Comparison of ENCODE assay signal across 1 cellular context in the genomic region with DNA sequence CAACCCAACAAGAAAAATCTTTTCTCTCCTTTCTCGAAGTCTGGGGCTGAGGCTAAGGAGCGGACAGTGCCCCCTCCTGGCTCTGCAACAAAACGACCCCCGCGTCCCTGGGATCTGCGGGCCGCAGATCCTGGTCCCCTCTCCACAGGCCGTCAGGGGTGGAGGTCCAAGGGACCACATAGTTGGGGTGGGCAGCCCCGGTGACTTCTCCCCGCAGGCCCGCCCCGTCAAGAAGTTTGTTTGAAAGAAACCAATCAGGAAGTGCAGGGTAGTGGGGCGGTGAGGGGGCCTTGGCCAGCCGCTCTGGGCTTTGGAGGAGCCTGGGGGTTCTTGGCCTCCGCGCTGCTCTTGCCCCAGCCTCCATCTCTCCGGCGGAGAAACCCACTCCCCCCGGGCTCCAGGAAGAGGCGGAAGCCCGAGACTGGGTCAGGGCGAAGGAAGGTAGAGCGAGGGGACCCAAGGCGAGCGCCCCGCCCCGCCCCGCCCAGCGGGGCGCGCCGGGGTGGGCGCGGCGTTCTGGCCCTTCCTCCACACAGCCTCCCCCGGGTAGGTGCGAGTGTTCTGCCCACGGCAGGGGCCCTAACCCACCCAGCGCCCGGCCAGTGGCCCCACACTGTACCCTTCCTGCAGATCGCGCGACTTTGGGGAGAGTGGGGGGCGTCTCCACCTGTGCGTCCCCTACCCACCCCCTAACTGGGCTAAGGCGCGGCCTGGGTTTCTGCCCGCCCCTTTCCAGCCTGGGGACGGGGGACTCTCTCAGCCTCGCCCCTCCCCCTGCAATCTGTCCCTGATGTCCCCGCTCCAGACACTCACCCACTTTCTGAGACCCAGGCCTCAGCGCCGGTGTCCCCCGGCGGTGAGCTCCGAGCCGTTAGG.
TF ChIP-seq lines count a peak whose summit lies in the region.

No MANE protein-coding gene starts in this region.

TF ChIP-seq in GM23338, 12 proteins besides CTCF, POLR2A, EP300 and RAD21:
- TF ChIP-seq, protein P1, sequence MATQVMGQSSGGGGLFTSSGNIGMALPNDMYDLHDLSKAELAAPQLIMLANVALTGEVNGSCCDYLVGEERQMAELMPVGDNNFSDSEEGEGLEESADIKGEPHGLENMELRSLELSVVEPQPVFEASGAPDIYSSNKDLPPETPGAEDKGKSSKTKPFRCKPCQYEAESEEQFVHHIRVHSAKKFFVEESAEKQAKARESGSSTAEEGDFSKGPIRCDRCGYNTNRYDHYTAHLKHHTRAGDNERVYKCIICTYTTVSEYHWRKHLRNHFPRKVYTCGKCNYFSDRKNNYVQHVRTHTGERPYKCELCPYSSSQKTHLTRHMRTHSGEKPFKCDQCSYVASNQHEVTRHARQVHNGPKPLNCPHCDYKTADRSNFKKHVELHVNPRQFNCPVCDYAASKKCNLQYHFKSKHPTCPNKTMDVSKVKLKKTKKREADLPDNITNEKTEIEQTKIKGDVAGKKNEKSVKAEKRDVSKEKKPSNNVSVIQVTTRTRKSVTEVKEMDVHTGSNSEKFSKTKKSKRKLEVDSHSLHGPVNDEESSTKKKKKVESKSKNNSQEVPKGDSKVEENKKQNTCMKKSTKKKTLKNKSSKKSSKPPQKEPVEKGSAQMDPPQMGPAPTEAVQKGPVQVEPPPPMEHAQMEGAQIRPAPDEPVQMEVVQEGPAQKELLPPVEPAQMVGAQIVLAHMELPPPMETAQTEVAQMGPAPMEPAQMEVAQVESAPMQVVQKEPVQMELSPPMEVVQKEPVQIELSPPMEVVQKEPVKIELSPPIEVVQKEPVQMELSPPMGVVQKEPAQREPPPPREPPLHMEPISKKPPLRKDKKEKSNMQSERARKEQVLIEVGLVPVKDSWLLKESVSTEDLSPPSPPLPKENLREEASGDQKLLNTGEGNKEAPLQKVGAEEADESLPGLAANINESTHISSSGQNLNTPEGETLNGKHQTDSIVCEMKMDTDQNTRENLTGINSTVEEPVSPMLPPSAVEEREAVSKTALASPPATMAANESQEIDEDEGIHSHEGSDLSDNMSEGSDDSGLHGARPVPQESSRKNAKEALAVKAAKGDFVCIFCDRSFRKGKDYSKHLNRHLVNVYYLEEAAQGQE (IDR thresholded peaks at IDR 0.05; ENCODE audit: unreplicated experiment): no peak
- TF ChIP-seq EZH2phosphoT487 (IDR thresholded peaks at IDR 0.05; ENCODE audit: unreplicated experiment) (no peak), ZNF114 (CRISPR knock-in tag; IDR thresholded peaks at IDR 0.05) (no peak), POLR2AphosphoS5 (IDR thresholded peaks at IDR 0.05; ENCODE audit: low read depth) (peak; percentile 44; the same call in 1 of the 2 replicates), ZNF331 (CRISPR knock-in tag; IDR thresholded peaks at IDR 0.05; ENCODE audit: low read depth) (no peak)
- TF ChIP-seq, protein P2, sequence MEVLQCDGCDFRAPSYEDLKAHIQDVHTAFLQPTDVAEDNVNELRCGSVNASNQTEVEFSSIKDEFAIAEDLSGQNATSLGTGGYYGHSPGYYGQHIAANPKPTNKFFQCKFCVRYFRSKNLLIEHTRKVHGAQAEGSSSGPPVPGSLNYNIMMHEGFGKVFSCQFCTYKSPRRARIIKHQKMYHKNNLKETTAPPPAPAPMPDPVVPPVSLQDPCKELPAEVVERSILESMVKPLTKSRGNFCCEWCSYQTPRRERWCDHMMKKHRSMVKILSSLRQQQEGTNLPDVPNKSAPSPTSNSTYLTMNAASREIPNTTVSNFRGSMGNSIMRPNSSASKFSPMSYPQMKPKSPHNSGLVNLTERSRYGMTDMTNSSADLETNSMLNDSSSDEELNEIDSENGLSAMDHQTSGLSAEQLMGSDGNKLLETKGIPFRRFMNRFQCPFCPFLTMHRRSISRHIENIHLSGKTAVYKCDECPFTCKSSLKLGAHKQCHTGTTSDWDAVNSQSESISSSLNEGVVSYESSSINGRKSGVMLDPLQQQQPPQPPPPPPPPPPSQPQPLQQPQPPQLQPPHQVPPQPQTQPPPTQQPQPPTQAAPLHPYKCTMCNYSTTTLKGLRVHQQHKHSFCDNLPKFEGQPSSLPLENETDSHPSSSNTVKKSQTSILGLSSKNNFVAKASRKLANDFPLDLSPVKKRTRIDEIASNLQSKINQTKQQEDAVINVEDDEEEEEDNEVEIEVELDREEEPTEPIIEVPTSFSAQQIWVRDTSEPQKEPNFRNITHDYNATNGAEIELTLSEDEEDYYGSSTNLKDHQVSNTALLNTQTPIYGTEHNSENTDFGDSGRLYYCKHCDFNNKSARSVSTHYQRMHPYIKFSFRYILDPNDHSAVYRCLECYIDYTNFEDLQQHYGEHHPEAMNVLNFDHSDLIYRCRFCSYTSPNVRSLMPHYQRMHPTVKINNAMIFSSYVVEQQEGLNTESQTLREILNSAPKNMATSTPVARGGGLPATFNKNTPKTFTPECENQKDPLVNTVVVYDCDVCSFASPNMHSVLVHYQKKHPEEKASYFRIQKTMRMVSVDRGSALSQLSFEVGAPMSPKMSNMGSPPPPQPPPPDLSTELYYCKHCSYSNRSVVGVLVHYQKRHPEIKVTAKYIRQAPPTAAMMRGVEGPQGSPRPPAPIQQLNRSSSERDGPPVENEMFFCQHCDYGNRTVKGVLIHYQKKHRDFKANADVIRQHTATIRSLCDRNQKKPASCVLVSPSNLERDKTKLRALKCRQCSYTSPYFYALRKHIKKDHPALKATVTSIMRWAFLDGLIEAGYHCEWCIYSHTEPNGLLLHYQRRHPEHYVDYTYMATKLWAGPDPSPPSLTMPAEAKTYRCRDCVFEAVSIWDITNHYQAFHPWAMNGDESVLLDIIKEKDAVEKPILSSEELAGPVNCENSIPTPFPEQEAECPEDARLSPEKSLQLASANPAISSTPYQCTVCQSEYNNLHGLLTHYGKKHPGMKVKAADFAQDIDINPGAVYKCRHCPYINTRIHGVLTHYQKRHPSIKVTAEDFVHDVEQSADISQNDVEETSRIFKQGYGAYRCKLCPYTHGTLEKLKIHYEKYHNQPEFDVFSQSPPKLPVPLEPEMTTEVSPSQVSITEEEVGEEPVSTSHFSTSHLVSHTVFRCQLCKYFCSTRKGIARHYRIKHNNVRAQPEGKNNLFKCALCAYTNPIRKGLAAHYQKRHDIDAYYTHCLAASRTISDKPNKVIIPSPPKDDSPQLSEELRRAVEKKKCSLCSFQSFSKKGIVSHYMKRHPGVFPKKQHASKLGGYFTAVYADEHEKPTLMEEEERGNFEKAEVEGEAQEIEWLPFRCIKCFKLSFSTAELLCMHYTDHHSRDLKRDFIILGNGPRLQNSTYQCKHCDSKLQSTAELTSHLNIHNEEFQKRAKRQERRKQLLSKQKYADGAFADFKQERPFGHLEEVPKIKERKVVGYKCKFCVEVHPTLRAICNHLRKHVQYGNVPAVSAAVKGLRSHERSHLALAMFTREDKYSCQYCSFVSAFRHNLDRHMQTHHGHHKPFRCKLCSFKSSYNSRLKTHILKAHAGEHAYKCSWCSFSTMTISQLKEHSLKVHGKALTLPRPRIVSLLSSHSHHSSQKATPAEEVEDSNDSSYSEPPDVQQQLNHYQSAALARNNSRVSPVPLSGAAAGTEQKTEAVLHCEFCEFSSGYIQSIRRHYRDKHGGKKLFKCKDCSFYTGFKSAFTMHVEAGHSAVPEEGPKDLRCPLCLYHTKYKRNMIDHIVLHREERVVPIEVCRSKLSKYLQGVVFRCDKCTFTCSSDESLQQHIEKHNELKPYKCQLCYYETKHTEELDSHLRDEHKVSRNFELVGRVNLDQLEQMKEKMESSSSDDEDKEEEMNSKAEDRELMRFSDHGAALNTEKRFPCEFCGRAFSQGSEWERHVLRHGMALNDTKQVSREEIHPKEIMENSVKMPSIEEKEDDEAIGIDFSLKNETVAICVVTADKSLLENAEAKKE (CRISPR knock-in tag; IDR thresholded peaks at IDR 0.05): 0 out of 2 replicates have a peak, but pooled peaks have one; percentile 8
